1 cellular context compared by ENCODE assay signal in the genomic region with DNA sequence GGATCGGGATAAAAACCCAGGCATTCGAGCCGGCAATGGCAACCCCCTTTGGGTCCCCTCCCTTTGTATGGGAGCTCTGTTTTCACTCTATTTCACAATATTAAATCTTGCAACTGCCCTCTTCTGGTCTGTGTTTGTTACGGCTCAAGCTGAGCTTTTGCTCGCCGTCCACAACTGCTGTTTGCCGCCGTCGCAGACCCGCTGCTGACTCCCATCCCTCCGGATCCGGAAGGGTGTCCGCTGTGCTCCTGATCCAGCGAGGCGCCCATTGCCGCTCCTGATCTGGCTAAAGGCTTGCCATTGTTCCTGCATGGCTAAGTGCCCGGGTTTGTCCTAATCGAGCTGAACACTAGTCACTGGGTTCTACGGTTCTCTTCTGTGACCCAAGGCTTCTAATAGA. TPM values are rescaled to one million over a fixed set of nuclear protein-coding genes. Genes with fewer than 3 reads are reported as not detected.
"Had no signal": no experiment of that assay in that cellular context is flagged by ENCODE, and none has a peak within 500 bp of the region (broad histone marks: within the 10 kb centered on the region; RNA-seq: fewer than 3 reads in every experiment).

No MANE protein-coding gene starts in this region.

RNA-seq across cellular contexts. Expression of a gene that starts 8.6 kb away (rescaled TPM):
- total RNA-seq: activated B cell treated with CpG ODN at 0.5 μM for 24 hours had no signal
